ENCODE assay signal across 9 cellular contexts in genomic region chr4:129751646-129752045, GRCh38.
"Had no signal": no experiment of that assay in that cellular context is flagged by ENCODE, and none has a peak within 500 bp of the region (broad histone marks: within the 10 kb centered on the region; RNA-seq: fewer than 3 reads in every experiment).

No MANE protein-coding gene starts in this region.

- H3K36me3 ChIP-seq: HAP-1 had no signal

- H2AFZ ChIP-seq: GM23338 had no signal

- H3K27ac Mint-ChIP-seq: GM23338, HFFc6 had no signal

- H3K4me3 Mint-ChIP-seq: GM23338, HFFc6 had no signal

- H3K4me3 ChIP-seq: GM23338, HAP-1, K562 had no signal

- H3K4me2 ChIP-seq: GM23338 had no signal

- H3K27ac ChIP-seq: HL-60 had no signal

- ATAC-seq: GM23338, HCT116, K562 had no signal

- H3K4me1 ChIP-seq: HAP-1 had no signal

- H3K9me3 ChIP-seq: HAP-1 had no signal

- H3K9me3 Mint-ChIP-seq: GM23338 had no signal

- DNase-seq: H7, HFFc6, IMR-90, KG1 had no signal
